Comparison of ENCODE assay signal across 2 cellular contexts in genomic region chr12:56399466-56399865, GRCh38.
A peak's percentile ranks its signal among the peaks of the same experiment; 100 is the strongest.
DNase-seq lines count a peak whose midpoint lies in the region; TF ChIP-seq lines count a peak whose summit lies in the region.
"Not testable (repeated sequence)": the region's sequence is repeated elsewhere in the genome, so short reads cannot be mapped to it uniquely, and the experiment has no call there.

No MANE protein-coding gene starts in this region.

- not testable (repeated sequence) for H3K27ac ChIP-seq in HEK293 (ENCODE audit: extremely low read depth, low read depth, low read length)

- not testable (repeated sequence) for H3K36me3 ChIP-seq in HEK293 (ENCODE audit: control insufficient read depth in 2 of 2, insufficient read depth in 1 of 2, low read length in 2 of 2)

- peak; percentile 33 for DNase-seq in activated effector memory CD4-positive, alpha-beta T cell treated with anti-CD3 and anti-CD28 coated beads, Interleukin-2, amount 50 U/mL, for 16 hours

- not testable (repeated sequence) for H3K4me3 ChIP-seq in HEK293 (ENCODE audit: low read depth, low read length)

- H3K9me3 ChIP-seq in HEK293 (ENCODE audit: control insufficient read depth, insufficient read depth, low read depth, low read length): not testable (repeated sequence)

- not testable (repeated sequence) for TF ChIP-seq CTCF in HEK293 (tag by site-specific recombination; IDR thresholded peaks at IDR 0.05)

- not testable (repeated sequence) for H3K4me1 ChIP-seq in HEK293 (ENCODE audit: control insufficient read depth, insufficient read depth, low read length)

- CTCF ChIA-PET in HEK293 (lab: Yijun Ruan, JAX): not testable (repeated sequence)

- POLR2A ChIA-PET in HEK293 (lab: Yijun Ruan, JAX): not testable (repeated sequence)

TF ChIP-seq in HEK293, 187 proteins besides CTCF, POLR2A, EP300 and RAD21:
- TF ChIP-seq ZNF302 (tag by site-specific recombination; IDR thresholded peaks at IDR 0.05; ENCODE audit: low read depth): peak; percentile 99
